Comparison of ENCODE assay signal across 8 cellular contexts in the genomic region with DNA sequence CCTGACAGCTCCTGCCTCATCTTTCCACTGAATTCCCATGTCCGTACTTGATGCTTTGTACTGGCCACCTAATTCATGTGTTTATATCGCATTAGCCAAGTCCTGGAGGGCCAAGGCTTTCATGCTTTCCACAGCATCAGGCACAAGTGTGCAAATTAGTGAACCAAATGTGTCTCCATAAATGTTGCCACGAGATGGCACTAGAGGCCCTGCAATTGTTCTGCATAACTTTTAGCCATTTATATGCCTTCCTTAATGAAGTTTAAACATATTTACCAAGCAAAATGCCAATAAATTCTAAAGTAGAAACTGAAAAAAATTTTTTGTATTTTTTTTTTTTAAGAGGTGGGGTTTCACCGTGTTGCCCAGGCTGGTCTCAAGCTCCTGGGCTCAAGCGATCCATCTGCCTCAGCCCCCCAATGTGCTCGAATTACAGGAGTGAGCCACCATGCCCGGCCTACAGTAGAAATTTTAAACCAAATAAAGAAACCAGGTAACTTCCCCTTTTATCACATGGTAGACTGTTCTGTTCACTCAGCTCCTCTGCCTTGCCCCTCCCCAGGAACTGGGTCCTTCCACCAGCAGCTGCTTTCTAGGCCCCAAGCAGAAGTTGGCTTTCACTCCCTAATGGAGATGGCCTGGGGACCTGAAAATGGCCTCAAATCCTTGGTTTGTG.
DNase-seq lines count a peak whose midpoint lies in the region; ATAC-seq and TF ChIP-seq lines count a peak whose summit lies in the region.

No MANE protein-coding gene starts in this region.

- H3F3A ChIP-seq in Loucy (ENCODE audit: low read depth): no peaks in the 10 kb centered on the region

- H3K79me2 ChIP-seq in Loucy (ENCODE audit: insufficient read depth, low read length): no peaks in the 10 kb centered on the region

- no peaks in the 10 kb centered on the region for H3K27me3 ChIP-seq in Loucy (ENCODE audit: insufficient read depth, low read length, poor library complexity, severe bottlenecking)

- H2AFZ ChIP-seq in Loucy (ENCODE audit: low read length): no peak overlapping the region

- H3K9me2 ChIP-seq in Loucy (replicated peaks; ENCODE audit: low read depth, low read length): no peaks in the 10 kb centered on the region

- H3K9ac ChIP-seq in Loucy (ENCODE audit: low read depth, low read length, poor library complexity, severe bottlenecking): no peak overlapping the region

- no peaks in the 10 kb centered on the region for H3K9me3 ChIP-seq in Loucy (ENCODE audit: insufficient read depth, low read depth, low read length)

- TF ChIP-seq CTCF in Loucy (conservative IDR thresholded peaks at IDR 0.05; ENCODE audit: low read length): peak; percentile 81
- peak; percentile 71 for TF ChIP-seq CTCF in cardiac fibroblast (IDR thresholded peaks at IDR 0.05; ENCODE audit: low read depth, low read length)

- DNase-seq in NCI-H2081 (lab: John Stamatoyannopoulos, UW): peak; percentile 22 to 59
- no peak for DNase-seq in NCI-H2081 treated with DMSO at 0.1 percent for 48 hours (lab: John Stamatoyannopoulos, UW)
- DNase-seq in T-helper 9 cell: peak; percentile 32
- DNase-seq in cardiac fibroblast (ENCODE audit: low read depth in 2 of 2): peak; percentile 68 to 69
- peak; percentile 58 for DNase-seq in kidney tubule cell (ENCODE audit: low spot score)
- DNase-seq in stimulated activated CD8-positive, alpha-beta memory T cell treated with anti-CD3 and anti-CD28 coated beads, Interleukin-12 subunit alpha, Interleukin-12 subunit beta, amount 100 ng/mL, for 1 hour (ENCODE audit: low read depth): peak; percentile 36

- H3K4me1 ChIP-seq in Loucy (ENCODE audit: insufficient read depth, low read length, poor library complexity, severe bottlenecking): no peaks in the 10 kb centered on the region

- no peak for ATAC-seq in GM21737 (IDR thresholded peaks at IDR 0.05; ENCODE audit: unreplicated experiment)

- H3K36me3 ChIP-seq in Loucy (ENCODE audit: insufficient read depth, low read length): peaks cover 28% of the 10 kb centered on the region; the same call in 1 of the 2 replicates

- no peak overlapping the region for H3K4me3 ChIP-seq in Loucy (ENCODE audit: low read length, poor library complexity, severe bottlenecking)
- no peak overlapping the region for H3K4me3 ChIP-seq in cardiac fibroblast (replicated peaks in 1 of 2; ENCODE audit: low read depth in 2 of 2, low read length in 2 of 2)

- no peaks in the 10 kb centered on the region for H4K20me1 ChIP-seq in Loucy (ENCODE audit: insufficient read depth, low read length, poor library complexity, severe bottlenecking)

- no peak overlapping the region for H3K4me2 ChIP-seq in Loucy (ENCODE audit: low read depth, low read length, poor library complexity, severe bottlenecking)
